In the genomic region with DNA sequence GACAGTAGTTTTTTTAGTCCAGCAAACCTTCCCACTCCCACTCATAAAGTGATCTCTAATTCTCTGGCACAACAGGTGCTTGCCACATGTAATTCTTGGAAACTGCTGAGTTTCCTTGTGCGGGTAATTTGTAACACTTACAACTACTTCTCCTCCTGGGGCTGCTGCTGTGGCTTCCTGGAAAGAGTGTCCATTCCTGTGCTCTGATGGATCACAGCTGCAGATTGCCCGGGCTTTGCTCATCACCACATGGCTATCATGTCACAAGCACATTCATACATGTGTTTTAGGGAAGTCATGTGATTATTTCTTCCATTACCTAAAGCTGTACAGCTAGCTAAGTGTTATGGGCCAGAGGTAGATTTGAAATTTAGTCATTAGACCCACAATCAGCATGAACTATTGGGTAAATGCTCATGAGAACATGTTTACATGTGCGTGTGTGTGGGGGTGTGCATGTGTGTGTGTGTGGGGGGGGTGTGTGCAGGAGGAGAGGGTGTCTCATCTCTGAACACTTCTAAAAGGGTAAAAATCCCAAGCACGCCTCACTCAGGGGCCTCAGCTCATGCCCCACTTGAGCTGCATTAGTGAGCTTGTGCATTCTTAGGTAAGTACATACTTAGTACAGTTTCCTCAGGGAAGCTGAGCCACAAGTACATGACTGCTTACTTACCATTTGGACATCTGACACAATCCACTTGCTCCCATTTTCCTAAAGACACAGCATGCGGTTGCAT, we compare ENCODE assay signal across 1 cellular context.
TF ChIP-seq lines count a peak whose summit lies in the region.

No MANE protein-coding gene starts in this region.

TF ChIP-seq in K562, 482 proteins besides CTCF, POLR2A, EP300 and RAD21 (continued from another document):
- TF ChIP-seq, protein P1, sequence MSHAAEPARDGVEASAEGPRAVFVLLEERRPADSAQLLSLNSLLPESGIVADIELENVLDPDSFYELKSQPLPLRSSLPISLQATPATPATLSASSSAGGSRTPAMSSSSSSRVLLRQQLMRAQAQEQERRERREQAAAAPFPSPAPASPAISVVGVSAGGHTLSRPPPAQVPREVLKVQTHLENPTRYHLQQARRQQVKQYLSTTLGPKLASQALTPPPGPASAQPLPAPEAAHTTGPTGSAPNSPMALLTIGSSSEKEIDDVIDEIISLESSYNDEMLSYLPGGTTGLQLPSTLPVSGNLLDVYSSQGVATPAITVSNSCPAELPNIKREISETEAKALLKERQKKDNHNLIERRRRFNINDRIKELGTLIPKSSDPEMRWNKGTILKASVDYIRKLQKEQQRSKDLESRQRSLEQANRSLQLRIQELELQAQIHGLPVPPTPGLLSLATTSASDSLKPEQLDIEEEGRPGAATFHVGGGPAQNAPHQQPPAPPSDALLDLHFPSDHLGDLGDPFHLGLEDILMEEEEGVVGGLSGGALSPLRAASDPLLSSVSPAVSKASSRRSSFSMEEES (CRISPR knock-in tag; IDR thresholded peaks at IDR 0.05): peak; percentile 51
- TF ChIP-seq SUPT5H (IDR thresholded peaks at IDR 0.05) (no peak), GTF2E2 (tag; IDR thresholded peaks at IDR 0.05) (no peak)
